8 cellular contexts compared by ENCODE assay signal in genomic region chr2:111100765-111101162, GRCh38. TPM values are rescaled to one million over a fixed set of nuclear protein-coding genes. Genes with fewer than 3 reads are reported as not detected.
A peak's percentile ranks its signal among the peaks of the same experiment; 100 is the strongest.
DNase-seq lines count a peak whose midpoint lies in the region; ATAC-seq, FAIRE-seq and TF ChIP-seq lines count a peak whose summit lies in the region.

No MANE protein-coding gene starts in this region.

- H2AFZ ChIP-seq in KMS-11 (ENCODE audit: low read depth) = no peak overlapping the region

- H3K27me3 Mint-ChIP-seq in endodermal cell (ENCODE audit: insufficient read depth) (no peaks in the 10 kb centered on the region), endothelial cell (ENCODE audit: unreplicated experiment) (no peaks in the 10 kb centered on the region)

- H3K4me3 ChIP-seq in KMS-11 (IDR thresholded peaks at IDR 0.05; ENCODE audit: insufficient read depth, low read depth, low read length) (no peak overlapping the region), endodermal cell (ENCODE audit: low read length) (no peak overlapping the region), pancreas (no peak overlapping the region)

- ATAC-seq in GM21423 (IDR thresholded peaks at IDR 0.05; ENCODE audit: unreplicated experiment) = peak; percentile 82
- ATAC-seq in pancreas = no peak

- H3K4me1 Mint-ChIP-seq in endodermal cell = peaks cover 3% of the 10 kb centered on the region
- H3K4me1 Mint-ChIP-seq in endothelial cell (ENCODE audit: unreplicated experiment) = no peaks in the 10 kb centered on the region

- DNase-seq in endodermal cell (no peak), pancreas (no peak), cerebellar nuclear complex (lab: John Stamatoyannopoulos, UW) (no peak), endothelial cell (ENCODE audit: low spot score) (no peak), SHP77 treated with DMSO at 0.1 percent for 48 hours (lab: John Stamatoyannopoulos, UW) (no peak)

- intact Hi-C loops in pancreas (cut with DNase I) = no loop called here

- TF ChIP-seq CTCF in GM12873 (IDR thresholded peaks at IDR 0.05; ENCODE audit: insufficient read depth, low read depth, low read length, missing control alignments) (peak; percentile 21), KMS-11 (conservative IDR thresholded peaks at IDR 0.05; ENCODE audit: low read depth, low read length) (no peak), endodermal cell (conservative IDR thresholded peaks at IDR 0.05) (peak; percentile 28), pancreas (IDR thresholded peaks at IDR 0.05) (no peak), endothelial cell (IDR thresholded peaks at IDR 0.05; ENCODE audit: unreplicated experiment) (no peak)

- H3K4me1 ChIP-seq in KMS-11 (ENCODE audit: low read depth, poor library complexity, severe bottlenecking) = peaks cover 44% of the 10 kb centered on the region
- no peaks in the 10 kb centered on the region for H3K4me1 ChIP-seq in endodermal cell (ENCODE audit: control insufficient read depth, insufficient read depth, low read length)
- H3K4me1 ChIP-seq in pancreas = no peaks in the 10 kb centered on the region

- H3K4me2 ChIP-seq in KMS-11 = peak overlapping the region; percentile 54

- no peak for FAIRE-seq in pancreas (lab: Jason Lieb, UNC)

- H3K27me3 ChIP-seq in KMS-11 (ENCODE audit: insufficient read depth, low read depth) (no peaks in the 10 kb centered on the region), endodermal cell (ENCODE audit: control insufficient read depth, insufficient read depth, low read length, poor library complexity, severe bottlenecking) (no peaks in the 10 kb centered on the region), pancreas (no peaks in the 10 kb centered on the region)

- H3K4me3 Mint-ChIP-seq in endodermal cell (no peak overlapping the region), endothelial cell (ENCODE audit: unreplicated experiment) (no peak overlapping the region)

- H3K9ac ChIP-seq in KMS-11 (peak overlapping the region; percentile 47; the same call in 1 of the 2 replicates), endodermal cell (ENCODE audit: extremely low read depth, low read length, poor library complexity, severe bottlenecking) (no peak overlapping the region)

- H3K79me2 ChIP-seq in KMS-11 (ENCODE audit: insufficient read depth, low read depth) = no peaks in the 10 kb centered on the region

- H3K27ac ChIP-seq in KMS-11 (peak overlapping the region; percentile 88), endodermal cell (ENCODE audit: low read depth, low read length) (no peak overlapping the region), pancreas (no peak overlapping the region)

- H3K36me3 Mint-ChIP-seq in endodermal cell (ENCODE audit: low read depth) (no peaks in the 10 kb centered on the region), endothelial cell (ENCODE audit: low read depth, unreplicated experiment) (no peaks in the 10 kb centered on the region)

- H3K36me3 ChIP-seq in KMS-11 (ENCODE audit: insufficient read depth) (no peaks in the 10 kb centered on the region), endodermal cell (ENCODE audit: control insufficient read depth, insufficient read depth, low read length) (no peaks in the 10 kb centered on the region), pancreas (no peaks in the 10 kb centered on the region)

- no peaks in the 10 kb centered on the region for H3K9me3 Mint-ChIP-seq in endodermal cell
- no peaks in the 10 kb centered on the region for H3K9me3 Mint-ChIP-seq in endothelial cell (ENCODE audit: unreplicated experiment)

- H3K9me3 ChIP-seq in endodermal cell (ENCODE audit: control insufficient read depth, low read length) = no peaks in the 10 kb centered on the region
- H3K9me3 ChIP-seq in pancreas = no peaks in the 10 kb centered on the region

- H3K27ac Mint-ChIP-seq in endodermal cell (no peak overlapping the region), endothelial cell (ENCODE audit: unreplicated experiment) (no peak overlapping the region)

- 90 to 92% methylated on average over 3 to 5 of the region's 5 CpGs for WGBS in endodermal cell (ENCODE audit: insufficient coverage in 1 of 2, insufficient read length in 1 of 2), 2 experiments
- WGBS in pancreas, 2 donors = 83 to 89% methylated on average over 5 of the region's 5 CpGs

- no peaks in the 10 kb centered on the region for H4K20me1 ChIP-seq in KMS-11 (ENCODE audit: insufficient read depth)

RNA-seq across cellular contexts. Expression of gene BCL2L11, which starts 19.9 kb away (rescaled TPM):
- total RNA-seq in endodermal cell = 10 to 100 TPM; 16.7 to 21.0 TPM
- 18.3 TPM for polyA plus RNA-seq in endodermal cell (2013, experiment 1 of 2)
- polyA plus RNA-seq in endodermal cell (2013, experiment 2 of 2) = 21.4 TPM
- total RNA-seq in pancreas = 10 to 100 TPM in 3 of 6 donors, 1 to 10 TPM in 3; 5.5 to 14.9 (median 10.0) TPM
- polyA plus RNA-seq in pancreas = 1 to 10 TPM; 2.7 to 4.4 TPM
- 32.5 TPM for total RNA-seq in endothelial cell (ENCODE audit: unreplicated experiment)

Comparison
In these comparisons a context has a peak if more than half of its experiments do, and no peak if none do; other contexts are left out.
1. CTCF ChIP-seq: peak in GM12873 (single experiment) and endodermal cell (single experiment); none in KMS-11 (single experiment), pancreas (0 of 4) and endothelial cell (single experiment).